In the genomic region with DNA sequence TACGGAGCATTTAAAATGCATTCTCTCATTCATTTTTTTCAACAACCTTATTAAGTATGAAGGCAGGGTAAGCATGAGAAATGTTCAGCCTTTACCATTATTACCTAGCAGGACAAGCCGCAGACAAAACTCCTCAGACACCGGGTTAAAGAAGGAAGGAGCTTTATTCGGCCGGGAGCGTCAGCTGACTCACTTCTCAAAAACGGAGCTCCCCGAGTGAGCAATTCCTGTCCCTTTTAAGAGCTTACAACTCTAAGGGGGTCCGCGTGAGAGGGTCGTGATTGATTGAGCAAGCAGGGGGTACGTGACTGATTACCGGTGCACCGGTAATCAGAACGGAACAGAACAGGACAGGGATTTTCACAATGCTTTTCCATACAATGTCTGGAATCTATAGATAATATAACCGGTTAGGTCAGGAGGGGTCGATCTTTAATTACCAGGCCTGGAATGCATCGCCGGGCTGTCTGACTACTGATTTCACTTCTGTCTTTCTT, we compare ENCODE assay signal across 8 cellular contexts. TPM values are rescaled to one million over a fixed set of nuclear protein-coding genes. Genes with fewer than 3 reads are reported as not detected.
DNase-seq lines count a peak whose midpoint lies in the region; ATAC-seq and TF ChIP-seq lines count a peak whose summit lies in the region.
"Not testable (repeated sequence)": the region's sequence is repeated elsewhere in the genome, so short reads cannot be mapped to it uniquely, and the experiment has no call there.

No MANE protein-coding gene starts in this region.

- not testable (repeated sequence) for TF ChIP-seq CTCF in HL-60 (IDR thresholded peaks at IDR 0.05; ENCODE audit: insufficient read depth, low read length); fibroblast of mammary gland (conservative IDR thresholded peaks at IDR 0.05; ENCODE audit: control insufficient read depth, insufficient read depth, low read depth, low read length)

- peak overlapping the region; percentile 97 for H3K4me3 ChIP-seq in HL-60 (replicated peaks; ENCODE audit: insufficient read depth, low read length)
- H3K4me3 ChIP-seq in SJSA1: peak overlapping the region; percentile 57
- peak overlapping the region; percentile 96 for H3K4me3 ChIP-seq in fibroblast of mammary gland (ENCODE audit: control insufficient read depth, low read depth, low read length)
- peak overlapping the region; percentile 60 to 87 for H3K4me3 ChIP-seq in muscle layer of colon (ENCODE audit: low read depth in 1 of 2, low read length in 2 of 2)
- peak overlapping the region; percentile 92 to 93 for H3K4me3 ChIP-seq in stomach smooth muscle (ENCODE audit: low read length in 2 of 2)

- not testable (repeated sequence) for H3K27me3 ChIP-seq in HL-60 (ENCODE audit: insufficient read depth, poor library complexity, severe bottlenecking); SJSA1 (replicated peaks); muscle layer of colon (ENCODE audit: control insufficient read depth in 1 of 2, insufficient read depth in 2 of 2, low read length in 2 of 2); stomach smooth muscle (ENCODE audit: control insufficient read depth in 1 of 2, insufficient read depth in 2 of 2, low read length in 2 of 2)

- H3K9ac ChIP-seq in muscle layer of colon (ENCODE audit: low read length) (peak overlapping the region; percentile 3), stomach smooth muscle (ENCODE audit: low read length in 2 of 2) (peak overlapping the region; percentile 72 to 90)

- peak overlapping the region; percentile 97 to 98 for H3K27ac Mint-ChIP-seq in activated naive CD4-positive, alpha-beta T cell treated with anti-CD3 and anti-CD28 coated beads, Interleukin-2, amount 50 U/mL, for 72 hours

- peaks cover 15 to 23% of the 10 kb centered on the region in 2 donors for H3K36me3 Mint-ChIP-seq in activated naive CD4-positive, alpha-beta T cell treated with anti-CD3 and anti-CD28 coated beads, Interleukin-2, amount 50 U/mL, for 72 hours

- H3K9me3 Mint-ChIP-seq in activated naive CD4-positive, alpha-beta T cell treated with anti-CD3 and anti-CD28 coated beads, Interleukin-2, amount 50 U/mL, for 72 hours: not testable (repeated sequence)

- peak; percentile 14 for ATAC-seq in GM21529 (IDR thresholded peaks at IDR 0.05; ENCODE audit: unreplicated experiment)
- ATAC-seq in activated naive CD4-positive, alpha-beta T cell treated with anti-CD3 and anti-CD28 coated beads, Interleukin-2, amount 50 U/mL, for 72 hours: peak; percentile 4 to 23

- DNase-seq in DMS 273 (lab: John Stamatoyannopoulos, UW; ENCODE audit: unreplicated experiment) (peak; percentile 60), HL-60 (ENCODE audit: low read depth in 1 of 2, low spot score in 1 of 2) (peak in 1 of 2 experiments; percentile 72)
- not testable (repeated sequence) for DNase-seq in SJSA1 (ENCODE audit: low read depth in 1 of 2, low spot score in 2 of 2); fibroblast of mammary gland (ENCODE audit: low read depth)
- DNase-seq in activated naive CD4-positive, alpha-beta T cell treated with anti-CD3 and anti-CD28 coated beads, Interleukin-2, amount 50 U/mL, for 72 hours (ENCODE audit: low spot score in 2 of 2): peak in 1 of 2 donors; percentile 20

- H3K27ac ChIP-seq in HL-60 (replicated peaks) (peak overlapping the region; percentile 77), muscle layer of colon (ENCODE audit: low read depth, low read length) (peak overlapping the region; percentile 83)
- H3K27ac ChIP-seq in SJSA1; stomach smooth muscle (ENCODE audit: low read length): not testable (repeated sequence)

- not testable (repeated sequence) for H3K9me3 ChIP-seq in SJSA1 (replicated peaks); muscle layer of colon (ENCODE audit: low read length); stomach smooth muscle (ENCODE audit: control insufficient read depth in 2 of 2, low read length in 2 of 2)

- H3K36me3 ChIP-seq in SJSA1; muscle layer of colon (ENCODE audit: insufficient read depth, low read length); stomach smooth muscle (ENCODE audit: control insufficient read depth in 2 of 2, insufficient read depth in 2 of 2, low read length in 2 of 2): not testable (repeated sequence)

- H3K4me1 ChIP-seq in SJSA1 (replicated peaks) (peaks cover 13% of the 10 kb centered on the region), muscle layer of colon (ENCODE audit: insufficient read depth, low read length) (peaks cover 23% of the 10 kb centered on the region)
- H3K4me1 ChIP-seq in stomach smooth muscle (ENCODE audit: control insufficient read depth, insufficient read depth, low read length): not testable (repeated sequence)

RNA-seq across cellular contexts. Expression of a gene that starts 0.5 kb away (rescaled TPM):
- 12.1 and 19.1 TPM in 2 replicates for total RNA-seq in SJSA1 (2014; rRNA removed; shearing (Covaris generic))
- 10 to 100 TPM; 12.2 to 17.1 TPM for total RNA-seq in activated naive CD4-positive, alpha-beta T cell treated with anti-CD3 and anti-CD28 coated beads, Interleukin-2, amount 50 U/mL, for 72 hours

RNA-seq across cellular contexts. Expression of a gene that starts 24.2 kb away (rescaled TPM):
- total RNA-seq in SJSA1 (2014; rRNA removed; shearing (Covaris generic)): 20.4 and 22.0 TPM in 2 replicates
- 1 to 10 TPM; 2.3 to 3.1 TPM for total RNA-seq in activated naive CD4-positive, alpha-beta T cell treated with anti-CD3 and anti-CD28 coated beads, Interleukin-2, amount 50 U/mL, for 72 hours

RNA-seq across cellular contexts. Expression of a gene that starts 55.0 kb away (rescaled TPM):
- total RNA-seq in SJSA1 (2014; rRNA removed; shearing (Covaris generic)): 25.3 and 36.8 TPM in 2 replicates
- 10 to 100 TPM; 44.6 to 51.3 TPM for total RNA-seq in activated naive CD4-positive, alpha-beta T cell treated with anti-CD3 and anti-CD28 coated beads, Interleukin-2, amount 50 U/mL, for 72 hours
